8 cellular contexts compared by ENCODE assay signal in genomic region chr1:235866913-235867850, GRCh38.
DNase-seq lines count a peak whose midpoint lies in the region; ATAC-seq and TF ChIP-seq lines count a peak whose summit lies in the region.

No MANE protein-coding gene starts in this region.

- no peak for TF ChIP-seq CTCF in AG09309 (IDR thresholded peaks at IDR 0.05; ENCODE audit: control insufficient read depth, insufficient read depth, low read depth, low read length, missing control alignments)

- ATAC-seq in GM19023 (IDR thresholded peaks at IDR 0.05; ENCODE audit: unreplicated experiment) (peak; percentile 73), HG03196 (IDR thresholded peaks at IDR 0.05; ENCODE audit: unreplicated experiment) (peak; percentile 78)

- H3K4me3 ChIP-seq in AG09309 (ENCODE audit: control insufficient read depth, low read depth, low read length): peak overlapping the region; percentile 94

- DNase-seq in AG09309 (ENCODE audit: low read depth) (peak; percentile 65), NCI-H345 (lab: John Stamatoyannopoulos, UW) (peak; percentile 97), islet precursor cell (peak; percentile 97)
- DNase-seq in activated CD4-positive, CD25-positive, alpha-beta regulatory T cell (lab: John Stamatoyannopoulos, UW): peak; percentile 92 to 97 (median 96)
- DNase-seq in central memory CD4-positive, alpha-beta T cell: peak; percentile 99
- DNase-seq in stimulated activated CD4-positive, alpha-beta T cell treated with anti-CD3 and anti-CD28 coated beads, Interleukin-12 subunit alpha, Interleukin-12 subunit beta, amount 100 ng/mL, for 4 hours: peak; percentile 97

Comparison
In these comparisons a context has a peak if more than half of its experiments do, and no peak if none do; other contexts are left out.
1. Peak in every context shown above with its lines: DNase-seq, ATAC-seq and H3K4me3 ChIP-seq.